Comparison of ENCODE assay signal across 8 cellular contexts in the genomic region with DNA sequence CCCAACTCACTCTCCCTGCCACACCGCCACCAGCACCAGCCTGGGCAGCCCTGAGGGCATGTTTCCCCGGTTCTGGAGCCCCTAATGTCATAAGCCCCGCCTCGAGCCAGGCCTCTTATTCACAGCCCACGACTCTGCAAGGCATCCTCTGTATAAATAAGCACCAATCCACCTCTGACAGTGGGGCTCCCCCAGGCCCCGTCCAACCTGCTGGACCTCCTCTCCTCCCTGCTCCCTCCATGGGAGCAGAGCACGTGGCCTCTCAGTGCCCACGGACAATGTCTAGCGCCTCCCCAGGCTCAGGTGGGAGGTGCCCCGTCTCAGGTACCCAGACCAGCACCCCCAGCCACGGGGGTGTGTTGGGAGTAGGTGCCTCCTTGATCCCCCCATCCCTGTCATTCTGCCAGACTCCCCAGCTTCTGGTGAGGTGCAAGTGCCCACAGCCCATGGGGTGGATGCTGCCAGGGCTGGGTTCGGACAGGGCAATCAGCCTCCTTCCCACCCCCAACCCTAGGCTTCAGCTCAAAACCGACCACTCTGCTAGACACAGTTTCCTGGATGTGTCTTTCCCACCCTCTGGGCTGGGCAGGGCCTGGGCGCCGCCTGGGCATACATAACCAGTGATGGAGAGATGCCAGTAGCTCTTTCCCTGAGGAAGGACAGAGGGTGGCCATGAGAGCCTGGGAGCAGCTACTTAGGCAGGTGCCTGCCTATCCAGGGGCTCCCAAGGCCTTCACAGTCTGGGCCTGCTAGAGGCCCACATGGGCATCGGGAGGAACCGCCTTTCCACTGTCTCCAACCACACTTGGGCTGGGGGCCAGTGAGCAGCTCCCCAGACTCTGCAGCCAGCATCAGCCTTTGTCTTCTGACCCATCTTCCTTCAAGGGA. TPM values are rescaled to one million over a fixed set of nuclear protein-coding genes. Genes with fewer than 3 reads are reported as not detected.
A peak's percentile ranks its signal among the peaks of the same experiment; 100 is the strongest.
DNase-seq lines count a peak whose midpoint lies in the region; ATAC-seq, FAIRE-seq and TF ChIP-seq lines count a peak whose summit lies in the region.

No MANE protein-coding gene starts in this region.

- H3K4me1 ChIP-seq in NT2/D1 (ENCODE audit: insufficient read depth, insufficient read length): peaks cover 27% of the 10 kb centered on the region
- H3K4me1 ChIP-seq in foreskin keratinocyte: no peaks in the 10 kb centered on the region
- peaks cover 3 to 51% (median 25%) of the 10 kb centered on the region in 6 donors for H3K4me1 ChIP-seq in spleen

- TF ChIP-seq CTCF in foreskin keratinocyte (conservative IDR thresholded peaks at IDR 0.05) (peak; percentile 38), spleen (IDR thresholded peaks at IDR 0.05 in 8 of 11, conservative IDR thresholded peaks at IDR 0.05 in 3 of 11) (no peak)

- TF ChIP-seq POLR2A in spleen (IDR thresholded peaks at IDR 0.05) (no peak), GM12892 (IDR thresholded peaks at IDR 0.05; ENCODE audit: low read depth, low read length) (no peak)

- WGBS in spleen, 5 donors: 48 to 59% (median 57%) methylated on average over 13 to 17 of the region's 17 CpGs

- FAIRE-seq in GM12892 (lab: Jason Lieb, UNC): no peak

- H3K27ac ChIP-seq in foreskin keratinocyte (no peak overlapping the region), spleen (no peak overlapping the region)

- peak overlapping the region; percentile 77 for H3K4me3 ChIP-seq in NT2/D1 (ENCODE audit: insufficient read length, low read depth)
- H3K4me3 ChIP-seq in spleen: peak overlapping the region in 1 of 8 donors; percentile 78

- H3K36me3 ChIP-seq in NT2/D1 (ENCODE audit: insufficient read depth, insufficient read length, low read length): no peaks in the 10 kb centered on the region
- no peaks in the 10 kb centered on the region for H3K36me3 ChIP-seq in spleen

- DNase-seq in activated effector memory CD4-positive, alpha-beta T cell treated with anti-CD3 and anti-CD28 coated beads, Interleukin-2, amount 50 U/mL, for 16 hours: peak; percentile 62
- DNase-seq in activated effector memory CD4-positive, alpha-beta T cell treated with Interleukin-2 at 50 U/mL for 16 hours: no peak
- DNase-seq in NT2/D1 (ENCODE audit: low read depth, low spot score): no peak
- DNase-seq in foreskin keratinocyte: no peak
- DNase-seq in spleen: peak; percentile 73
- no peak for DNase-seq in GM12892 (ENCODE audit: insufficient read length)
- no peak for DNase-seq in AG20443 (ENCODE audit: low spot score)

- ATAC-seq in foreskin keratinocyte: peak; percentile 27
- no peak for ATAC-seq in HG02642 (IDR thresholded peaks at IDR 0.05; ENCODE audit: poor library complexity, unreplicated experiment)

- H3K9ac ChIP-seq in NT2/D1 (ENCODE audit: insufficient read length, low read depth): peak overlapping the region; percentile 78

- H3K27me3 ChIP-seq in NT2/D1 (ENCODE audit: insufficient read depth, insufficient read length) (peaks cover 40% of the 10 kb centered on the region), foreskin keratinocyte (peaks cover 66% of the 10 kb centered on the region), spleen (replicated peaks in 1 of 7) (peaks cover 0 to 73% (median 22%) of the 10 kb centered on the region in 7 donors)

- H3K9me3 ChIP-seq in NT2/D1 (ENCODE audit: insufficient read depth, low read length): no peaks in the 10 kb centered on the region; the same call in 1 of the 2 replicates
- H3K9me3 ChIP-seq in spleen: no peaks in the 10 kb centered on the region

- intact Hi-C loops in spleen (cut with DNase I; ENCODE audit: low total_unique reads): no loop called here

RNA-seq across cellular contexts. Expression of gene ADRA2B, which starts 1.6 kb away (rescaled TPM):
- total RNA-seq in foreskin keratinocyte (0.03 and 0.04 TPM in 2 replicates), spleen (10 to 100 TPM in 3 of 7 donors, 1 to 10 TPM in 4; 3.1 to 14.2 (median 9.0) TPM)
- polyA plus RNA-seq in foreskin keratinocyte (0.01 and 0.04 TPM in 2 replicates), spleen (1 to 10 TPM; 1.8 to 4.2 (median 1.8) TPM)
- polyA plus RNA-seq in GM12892 (2012; ENCODE audit: missing spikeins): not detected

RNA-seq across cellular contexts. Expression of gene ASTL, which starts 20.4 kb away (rescaled TPM):
- total RNA-seq in foreskin keratinocyte (not detected in 2 replicates), spleen (1 to 10 TPM in 2 of 7 donors, under 1 TPM in 4, not detected in 1; 0.49 to 2.2 (median 0.72) TPM)
- polyA plus RNA-seq in foreskin keratinocyte (not detected in 2 replicates), spleen (under 1 TPM; 0.24 to 0.33 (median 0.29) TPM)
- 1.3 TPM for polyA plus RNA-seq in GM12892 (2012; ENCODE audit: missing spikeins)

RNA-seq across cellular contexts. Expression of gene DUSP2, which starts 27.3 kb away (rescaled TPM):
- total RNA-seq in foreskin keratinocyte (1.9 and 2.6 TPM in 2 replicates), spleen (10 to 100 TPM; 27.2 to 88.0 (median 45.0) TPM)
- polyA plus RNA-seq in foreskin keratinocyte (2.5 and 2.8 TPM in 2 replicates), spleen (10 to 100 TPM; 24.2 to 60.8 (median 47.6) TPM)
- polyA plus RNA-seq in GM12892 (2012; ENCODE audit: missing spikeins): 160 TPM

Comparison
In these comparisons a context has a peak if more than half of its experiments do, and no peak if none do; other contexts are left out.
1. DNase-seq: peak in activated effector memory CD4-positive, alpha-beta T cell treated with anti-CD3 and anti-CD28 coated beads, Interleukin-2, amount 50 U/mL, for 16 hours (single experiment) and spleen (single experiment); none in activated effector memory CD4-positive, alpha-beta T cell treated with Interleukin-2 at 50 U/mL for 16 hours (single experiment), NT2/D1 (single experiment), foreskin keratinocyte (0 of 2), GM12892 (single experiment) and AG20443 (single experiment).